Comparison of ENCODE assay signal across 22 cellular contexts in the genomic region with DNA sequence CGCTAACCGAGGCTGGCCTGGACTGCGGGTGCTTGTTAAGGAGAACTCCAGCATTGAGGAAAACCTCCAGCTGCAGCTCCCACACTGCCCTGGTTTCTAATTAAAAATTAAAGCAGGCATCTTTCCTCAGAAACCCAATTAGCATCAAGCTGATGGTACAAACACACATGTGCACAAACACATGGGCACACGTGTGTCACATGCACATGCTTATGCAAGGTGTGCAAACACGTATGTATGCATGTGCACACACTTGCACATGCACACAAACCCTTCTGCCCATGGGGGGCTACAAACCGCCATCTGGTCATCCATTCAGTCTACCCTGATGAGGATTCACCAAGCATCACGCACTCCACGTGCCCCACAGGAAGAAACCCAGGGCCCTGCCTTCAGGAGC.
"Had no signal": no experiment of that assay in that cellular context is flagged by ENCODE, and none has a peak within 500 bp of the region (broad histone marks: within the 10 kb centered on the region; RNA-seq: fewer than 3 reads in every experiment).

No MANE protein-coding gene starts in this region.

- ATAC-seq: foreskin keratinocyte; gastroesophageal sphincter; heart right ventricle; left colon; natural killer cell; stimulated activated memory B cell treated with anti-CD40 and anti-IgM and Interleukin-4, amounts not matched to agents 10 μg/mL and 1 μg/mL and 100 μg/mL, for 72 hours; stimulated activated naive CD8-positive, alpha-beta T cell treated with anti-CD3 and anti-CD28 coated beads, Interleukin-15, Interleukin-2, amounts not matched to agents 100 U/mL and 50 U/mL, for 24 hours had no signal

- H3K4me3 Mint-ChIP-seq: natural killer cell; neural crest cell; stimulated activated memory B cell treated with anti-CD40 and anti-IgM and Interleukin-4, amounts not matched to agents 10 μg/mL and 1 μg/mL and 100 μg/mL, for 72 hours had no signal

- H3K36me3 Mint-ChIP-seq: natural killer cell; stimulated activated memory B cell treated with anti-CD40 and anti-IgM and Interleukin-4, amounts not matched to agents 10 μg/mL and 1 μg/mL and 100 μg/mL, for 72 hours had no signal

- H3K27ac Mint-ChIP-seq: natural killer cell; stimulated activated memory B cell treated with anti-CD40 and anti-IgM and Interleukin-4, amounts not matched to agents 10 μg/mL and 1 μg/mL and 100 μg/mL, for 72 hours had no signal

- H3K4me1 Mint-ChIP-seq: natural killer cell; stimulated activated memory B cell treated with anti-CD40 and anti-IgM and Interleukin-4, amounts not matched to agents 10 μg/mL and 1 μg/mL and 100 μg/mL, for 72 hours had no signal

- H3K9me3 Mint-ChIP-seq: natural killer cell; neural crest cell; stimulated activated memory B cell treated with anti-CD40 and anti-IgM and Interleukin-4, amounts not matched to agents 10 μg/mL and 1 μg/mL and 100 μg/mL, for 72 hours had no signal

- DNase-seq: dermis blood vessel endothelial cell; effector memory CD4-positive, alpha-beta T cell; foreskin keratinocyte; heart right ventricle; hippocampal formation; kidney glomerular epithelial cell; left colon; left ventricle myocardium inferior; natural killer cell; sigmoid colon; stimulated activated CD4-positive, alpha-beta T cell treated with anti-CD3 and anti-CD28 coated beads, Interleukin-2, amount 100 ng/mL, for 24 hours; stimulated activated CD4-positive, alpha-beta T cell treated with anti-CD3 and anti-CD28 coated beads, Interleukin-4, amount 100 ng/mL, for 24 hours; stimulated activated naive CD8-positive, alpha-beta T cell treated with anti-CD3 and anti-CD28 coated beads, Interleukin-15, Interleukin-2, amounts not matched to agents 100 U/mL and 50 U/mL, for 24 hours; substantia nigra; testis; tibial artery; upper lobe of left lung; uterus had no signal

- H3K27me3 Mint-ChIP-seq: progenitor cell of endocrine pancreas had no signal
